21 cellular contexts compared by ENCODE assay signal in genomic region chr7:32219416-32219815, GRCh38.
"Had no signal": no experiment of that assay in that cellular context is flagged by ENCODE, and none has a peak within 500 bp of the region (broad histone marks: within the 10 kb centered on the region; RNA-seq: fewer than 3 reads in every experiment).

No MANE protein-coding gene starts in this region.

- H3K36me3 ChIP-seq: gastroesophageal sphincter, heart left ventricle, left lung, lower lobe of right lung, neutrophil, prostate gland, right atrium auricular region, tibial artery had no signal

- H3K9me3 ChIP-seq: gastroesophageal sphincter, heart left ventricle, left lung, lower lobe of right lung, neutrophil, prostate gland, right atrium auricular region, testis, tibial artery had no signal

- H3K4me1 ChIP-seq: gastroesophageal sphincter, left lung, lower lobe of right lung, prostate gland, right atrium auricular region, testis, tibial artery had no signal

- DNase-seq: central memory CD4-positive, alpha-beta T cell; dermis blood vessel endothelial cell; effector memory CD8-positive, alpha-beta T cell; foreskin fibroblast; heart left ventricle; left cardiac atrium; left lung; lower lobe of right lung; naive thymus-derived CD8-positive, alpha-beta T cell; stimulated activated CD4-positive, alpha-beta T cell treated with anti-CD3 and anti-CD28 coated beads, Interleukin-4, amount 100 ng/mL, for 4 hours; stimulated activated naive CD8-positive, alpha-beta T cell treated with anti-CD3 and anti-CD28 coated beads, Interleukin-15, Interleukin-2, amounts not matched to agents 100 U/mL and 50 U/mL, for 24 hours; substantia nigra; testis; tibial artery had no signal

- H3K27ac ChIP-seq: gastroesophageal sphincter, heart left ventricle, hepatocyte, left lung, lower lobe of right lung, neutrophil, prostate gland, right atrium auricular region, testis, tibial artery had no signal

- H2AFZ ChIP-seq: hepatocyte had no signal

- H3K4me3 ChIP-seq: gastroesophageal sphincter, heart left ventricle, hepatocyte, left lung, lower lobe of right lung, prostate gland, right atrium auricular region, testis, tibial artery had no signal

- H3K79me2 ChIP-seq: hepatocyte had no signal

- H3K4me2 ChIP-seq: hepatocyte had no signal

- ATAC-seq: effector memory CD8-positive, alpha-beta T cell; gastroesophageal sphincter; heart left ventricle; left lung; lower lobe of right lung; naive thymus-derived CD8-positive, alpha-beta T cell; sciatic nerve; stimulated activated memory B cell treated with anti-CD40 and anti-IgM and Interleukin-4, amounts not matched to agents 10 μg/mL and 1 μg/mL and 100 μg/mL, for 72 hours; stimulated activated naive CD8-positive, alpha-beta T cell treated with anti-CD3 and anti-CD28 coated beads, Interleukin-15, Interleukin-2, amounts not matched to agents 100 U/mL and 50 U/mL, for 24 hours had no signal

- H3K27me3 ChIP-seq: gastroesophageal sphincter, hepatocyte, neutrophil, right atrium auricular region, testis, tibial artery had no signal
